9 cellular contexts compared by ENCODE assay signal in the genomic region with DNA sequence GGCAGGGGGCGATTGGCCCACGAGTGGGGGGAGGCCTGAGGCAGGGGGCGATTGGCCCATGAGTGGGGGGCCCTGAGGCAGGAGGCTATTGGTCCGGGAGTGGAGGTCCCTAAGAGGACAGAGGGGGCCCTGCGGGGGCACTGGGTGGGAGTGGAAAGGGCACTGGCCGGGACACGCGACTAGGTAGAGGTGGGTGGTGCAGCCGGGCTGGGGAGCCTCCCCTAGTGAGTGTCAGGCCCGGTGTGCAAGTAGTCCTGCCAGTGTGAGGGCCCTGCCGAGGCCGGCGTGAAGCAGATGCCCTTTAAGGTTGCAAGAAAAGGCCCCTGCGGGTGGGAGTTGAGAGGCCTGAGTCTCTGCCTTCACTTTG. TPM values are rescaled to one million over a fixed set of nuclear protein-coding genes. Genes with fewer than 3 reads are reported as not detected.
DNase-seq lines count a peak whose midpoint lies in the region; ATAC-seq and TF ChIP-seq lines count a peak whose summit lies in the region.
"Had no signal": no experiment of that assay in that cellular context is flagged by ENCODE, and none has a peak within 500 bp of the region (broad histone marks: within the 10 kb centered on the region; RNA-seq: fewer than 3 reads in every experiment).

No MANE protein-coding gene starts in this region.

- peak overlapping the region; percentile 75 for H3K27ac Mint-ChIP-seq in activated naive CD4-positive, alpha-beta T cell treated with anti-CD3 and anti-CD28 coated beads for 36 hours
- peak overlapping the region in 1 of 2 donors; percentile 40 for H3K27ac Mint-ChIP-seq in activated naive CD4-positive, alpha-beta T cell treated with anti-CD3 and anti-CD28 coated beads, Interleukin-2, amount 50 U/mL, for 72 hours
- no peak overlapping the region for H3K27ac Mint-ChIP-seq in endodermal cell

- intact Hi-C loops in activated naive CD4-positive, alpha-beta T cell treated with anti-CD3 and anti-CD28 coated beads for 36 hours (cut with micrococcal nuclease) = loop anchor here (5.0 kb wide), 1 partner anchor 364 kb away; no protein-coding TSS in a partner anchor
- intact Hi-C loops in spleen (cut with DNase I; ENCODE audit: low total_unique reads) = no loop called here

- H4K20me1 ChIP-seq in SK-N-SH (ENCODE audit: insufficient read depth) = peaks cover 33% of the 10 kb centered on the region

- H3K9me3 ChIP-seq in endodermal cell (ENCODE audit: control insufficient read depth, low read length) = peaks cover 7% of the 10 kb centered on the region
- no peaks in the 10 kb centered on the region for H3K9me3 ChIP-seq in spleen
- no peaks in the 10 kb centered on the region for H3K9me3 ChIP-seq in SK-N-SH

- H3K9ac ChIP-seq in endodermal cell (ENCODE audit: extremely low read depth, low read length, poor library complexity, severe bottlenecking) (no peak overlapping the region), SK-N-SH (no peak overlapping the region)

- no peak overlapping the region for H2AFZ ChIP-seq in SK-N-SH (ENCODE audit: low read depth)

- no peaks in the 10 kb centered on the region for H3F3A ChIP-seq in SK-N-SH (replicated peaks; ENCODE audit: insufficient read depth)

- TF ChIP-seq CTCF in RWPE1 (conservative IDR thresholded peaks at IDR 0.05; ENCODE audit: low read depth) (no peak), endodermal cell (conservative IDR thresholded peaks at IDR 0.05) (no peak), spleen (IDR thresholded peaks at IDR 0.05 in 8 of 11, conservative IDR thresholded peaks at IDR 0.05 in 3 of 11) (no peak), SK-N-SH (IDR thresholded peaks at IDR 0.05) (no peak)

- H3K9me3 Mint-ChIP-seq in activated naive CD4-positive, alpha-beta T cell treated with anti-CD3 and anti-CD28 coated beads for 36 hours = no peaks in the 10 kb centered on the region
- no peaks in the 10 kb centered on the region for H3K9me3 Mint-ChIP-seq in activated naive CD4-positive, alpha-beta T cell treated with anti-CD3 and anti-CD28 coated beads, Interleukin-2, amount 50 U/mL, for 72 hours
- H3K9me3 Mint-ChIP-seq in endodermal cell = peaks cover 33% of the 10 kb centered on the region

- H3K36me3 ChIP-seq in endodermal cell (ENCODE audit: control insufficient read depth, insufficient read depth, low read length) (peaks cover 19% of the 10 kb centered on the region), spleen (peaks cover 0 to 20% (median 5%) of the 10 kb centered on the region in 6 donors), SK-N-SH (replicated peaks in 1 of 2; ENCODE audit: control insufficient read depth in 1 of 2, insufficient read depth in 2 of 2, low read length in 1 of 2) (peaks cover 5 to 12% of the 10 kb centered on the region in 2 experiments)

- 0 out of 2 replicates have a peak overlapping the region, but pooled peaks have one; percentile 12 for H3K27ac ChIP-seq in RWPE1
- no peak overlapping the region for H3K27ac ChIP-seq in endodermal cell (ENCODE audit: low read depth, low read length)
- H3K27ac ChIP-seq in spleen = peak overlapping the region in 2 of 8 donors; percentile 88 to 92
- H3K27ac ChIP-seq in SK-N-SH (ENCODE audit: low read depth in 2 of 2, low read length in 1 of 2) = no peak overlapping the region

- peak overlapping the region; percentile 75 for H3K4me3 Mint-ChIP-seq in activated naive CD4-positive, alpha-beta T cell treated with anti-CD3 and anti-CD28 coated beads for 36 hours
- peak overlapping the region; percentile 80 for H3K4me3 Mint-ChIP-seq in endodermal cell

- TF ChIP-seq RAD21 in SK-N-SH (IDR thresholded peaks at IDR 0.05; ENCODE audit: low read length) = no peak

- POLR2A ChIA-PET in RWPE1 (lab: Yijun Ruan, JAX; ENCODE audit: low non-redundant PET) (no interaction called here), SK-N-SH (lab: Yijun Ruan, JAX) (no interaction called here)

- ATAC-seq in activated naive CD4-positive, alpha-beta T cell treated with anti-CD3 and anti-CD28 coated beads, Interleukin-2, amount 50 U/mL, for 72 hours = no peak
- ATAC-seq in HG03159 (IDR thresholded peaks at IDR 0.05; ENCODE audit: unreplicated experiment) = no peak

- no peak for TF ChIP-seq EP300 in SK-N-SH (IDR thresholded peaks at IDR 0.05; ENCODE audit: borderline replicate concordance in 1 of 2, low read depth in 1 of 2, low read length in 1 of 2)

- H3K79me2 ChIP-seq in SK-N-SH (ENCODE audit: insufficient read depth) = peaks cover 36% of the 10 kb centered on the region

- H3K4me1 ChIP-seq in endodermal cell (ENCODE audit: control insufficient read depth, insufficient read depth, low read length) = no peaks in the 10 kb centered on the region
- H3K4me1 ChIP-seq in spleen = peaks cover 18 to 54% (median 39%) of the 10 kb centered on the region in 6 donors
- peaks cover 9 to 24% of the 10 kb centered on the region in 2 experiments; a peak in 2 of 4 replicates for H3K4me1 ChIP-seq in SK-N-SH (ENCODE audit: control insufficient read depth in 1 of 2, insufficient read depth in 2 of 2, low read depth in 1 of 2, low read length in 1 of 2)

- H3K27me3 ChIP-seq in endodermal cell (ENCODE audit: control insufficient read depth, insufficient read depth, low read length, poor library complexity, severe bottlenecking) (no peaks in the 10 kb centered on the region), spleen (replicated peaks in 1 of 7) (no peaks in the 10 kb centered on the region), SK-N-SH (ENCODE audit: insufficient read depth) (no peaks in the 10 kb centered on the region; the same call in 1 of the 2 replicates)

- peaks cover 13% of the 10 kb centered on the region for H3K36me3 Mint-ChIP-seq in activated naive CD4-positive, alpha-beta T cell treated with anti-CD3 and anti-CD28 coated beads for 36 hours (ENCODE audit: low read depth)
- peaks cover 23 to 42% of the 10 kb centered on the region in 2 donors for H3K36me3 Mint-ChIP-seq in activated naive CD4-positive, alpha-beta T cell treated with anti-CD3 and anti-CD28 coated beads, Interleukin-2, amount 50 U/mL, for 72 hours
- H3K36me3 Mint-ChIP-seq in endodermal cell (ENCODE audit: low read depth) = peaks cover 28% of the 10 kb centered on the region

- H3K9me2 ChIP-seq in SK-N-SH = no peaks in the 10 kb centered on the region

- WGBS in endodermal cell (ENCODE audit: insufficient coverage in 1 of 2, insufficient read length in 1 of 2), 2 experiments = 91 to 92% methylated on average over 9 to 14 of the region's 14 CpGs
- WGBS in spleen, 5 donors = 83 to 96% (median 92%) methylated on average over 13 to 14 of the region's 14 CpGs
- 90% methylated on average over 12 of the region's 14 CpGs for WGBS in SK-N-SH (ENCODE audit: low lambda C conversion rate)

- peaks cover 51% of the 10 kb centered on the region for H3K4me1 Mint-ChIP-seq in activated naive CD4-positive, alpha-beta T cell treated with anti-CD3 and anti-CD28 coated beads for 36 hours (ENCODE audit: low read depth)
- peaks cover 24% of the 10 kb centered on the region for H3K4me1 Mint-ChIP-seq in endodermal cell

- H3K27me3 Mint-ChIP-seq in activated naive CD4-positive, alpha-beta T cell treated with anti-CD3 and anti-CD28 coated beads for 36 hours (ENCODE audit: low read depth) = no peaks in the 10 kb centered on the region
- peaks cover 29% of the 10 kb centered on the region for H3K27me3 Mint-ChIP-seq in endodermal cell (ENCODE audit: insufficient read depth)

- TF ChIP-seq POLR2A in spleen (IDR thresholded peaks at IDR 0.05) = no peak

- H3K4me3 ChIP-seq in endodermal cell (ENCODE audit: low read length) = no peak overlapping the region
- peak overlapping the region in 1 of 8 donors; percentile 83 for H3K4me3 ChIP-seq in spleen
- H3K4me3 ChIP-seq in SK-N-SH (ENCODE audit: low read depth in 2 of 2, low read length in 1 of 2) = no peak overlapping the region

- H3K4me2 ChIP-seq in SK-N-SH = no peak overlapping the region

- CTCF ChIA-PET in activated naive CD4-positive, alpha-beta T cell treated with anti-CD3 and anti-CD28 coated beads for 36 hours (lab: Charles Lee) = no interaction called here
- CTCF ChIA-PET in RWPE1 (lab: Yijun Ruan, JAX) = no interaction called here
- CTCF ChIA-PET in SK-N-SH (lab: Yijun Ruan, JAX) = no interaction called here

- DNase-seq in activated naive CD4-positive, alpha-beta T cell treated with anti-CD3 and anti-CD28 coated beads for 36 hours = no peak
- DNase-seq in activated naive CD4-positive, alpha-beta T cell treated with anti-CD3 and anti-CD28 coated beads, Interleukin-2, amount 50 U/mL, for 72 hours (ENCODE audit: low spot score in 2 of 2) = no peak
- DNase-seq in RWPE1 (ENCODE audit: low spot score) (no peak), endodermal cell (no peak), spleen (peak; percentile 83), SK-N-SH (no peak), foreskin melanocyte (no peak)
- DNase-seq: OCI-M1 had no signal

TF ChIP-seq in SK-N-SH, 30 proteins besides CTCF, POLR2A, EP300 and RAD21 (continues in another document):
- TF ChIP-seq, protein P1, sequence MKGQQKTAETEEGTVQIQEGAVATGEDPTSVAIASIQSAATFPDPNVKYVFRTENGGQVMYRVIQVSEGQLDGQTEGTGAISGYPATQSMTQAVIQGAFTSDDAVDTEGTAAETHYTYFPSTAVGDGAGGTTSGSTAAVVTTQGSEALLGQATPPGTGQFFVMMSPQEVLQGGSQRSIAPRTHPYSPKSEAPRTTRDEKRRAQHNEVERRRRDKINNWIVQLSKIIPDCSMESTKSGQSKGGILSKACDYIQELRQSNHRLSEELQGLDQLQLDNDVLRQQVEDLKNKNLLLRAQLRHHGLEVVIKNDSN (IDR thresholded peaks at IDR 0.05; ENCODE audit: borderline replicate concordance, low read depth) = no peak

RNA-seq across cellular contexts. Expression of gene BRD1, which starts 0.9 kb away (rescaled TPM):
- total RNA-seq in activated naive CD4-positive, alpha-beta T cell treated with anti-CD3 and anti-CD28 coated beads for 36 hours = 10 to 100 TPM; 26.0 to 27.0 TPM
- 10 to 100 TPM; 27.7 to 39.0 TPM for total RNA-seq in activated naive CD4-positive, alpha-beta T cell treated with anti-CD3 and anti-CD28 coated beads, Interleukin-2, amount 50 U/mL, for 72 hours
- total RNA-seq in endodermal cell (10 to 100 TPM; 49.5 to 54.9 TPM), spleen (10 to 100 TPM; 35.3 to 59.6 (median 46.9) TPM)
- 39.8 TPM for polyA plus RNA-seq in endodermal cell (2013, experiment 1 of 2)
- polyA plus RNA-seq in endodermal cell (2013, experiment 2 of 2) = 36.7 TPM
- polyA plus RNA-seq in spleen (10 to 100 TPM; 14.2 to 23.1 (median 17.6) TPM), SK-N-SH (2012; rRNA removed) (7.8 and 10.3 TPM in 2 replicates)
- polyA plus RNA-seq in SK-N-SH (2012; cell fraction: cytosol; rRNA removed) = 6.0 and 7.7 TPM in 2 replicates
- 40.9 and 50.0 TPM in 2 replicates for polyA plus RNA-seq in SK-N-SH (2012; cell fraction: nucleus; rRNA removed)

RNA-seq across cellular contexts. Expression of gene ZBED4, which starts 25.1 kb away (rescaled TPM):
- total RNA-seq in activated naive CD4-positive, alpha-beta T cell treated with anti-CD3 and anti-CD28 coated beads for 36 hours = 10 to 100 TPM; 13.0 to 13.1 TPM
- total RNA-seq in activated naive CD4-positive, alpha-beta T cell treated with anti-CD3 and anti-CD28 coated beads, Interleukin-2, amount 50 U/mL, for 72 hours = 10 to 100 TPM; 18.4 to 20.7 TPM
- total RNA-seq in endodermal cell (10 to 100 TPM; 22.0 to 26.6 TPM), spleen (10 to 100 TPM; 10.1 to 23.2 (median 16.1) TPM)
- polyA plus RNA-seq in endodermal cell (2013, experiment 1 of 2) = 31.2 TPM
- polyA plus RNA-seq in endodermal cell (2013, experiment 2 of 2) = 29.0 TPM
- polyA plus RNA-seq in spleen (1 to 10 TPM; 2.9 to 5.3 (median 3.5) TPM), SK-N-SH (2012; rRNA removed) (6.8 and 7.9 TPM in 2 replicates)
- polyA plus RNA-seq in SK-N-SH (2012; cell fraction: cytosol; rRNA removed) = 6.3 and 7.8 TPM in 2 replicates
- polyA plus RNA-seq in SK-N-SH (2012; cell fraction: nucleus; rRNA removed) = 12.3 and 12.4 TPM in 2 replicates
